In genomic region chr13:113453962-113454361, GRCh38 we compare ENCODE assay signal across 19 cellular contexts. TPM values are rescaled to one million over a fixed set of nuclear protein-coding genes. Genes with fewer than 3 reads are reported as not detected.
DNase-seq lines count a peak whose midpoint lies in the region; ATAC-seq and TF ChIP-seq lines count a peak whose summit lies in the region.
"Had no signal": no experiment of that assay in that cellular context is flagged by ENCODE, and none has a peak within 500 bp of the region (broad histone marks: within the 10 kb centered on the region; RNA-seq: fewer than 3 reads in every experiment).

No MANE protein-coding gene starts in this region.

- no peak for TF ChIP-seq EP300 in upper lobe of left lung (IDR thresholded peaks at IDR 0.05)

- CTCF ChIA-PET in activated naive CD4-positive, alpha-beta T cell treated with anti-CD3 and anti-CD28 coated beads for 36 hours (lab: Charles Lee): no interaction called here

- no peak overlapping the region for H3K27ac Mint-ChIP-seq in activated naive CD4-positive, alpha-beta T cell treated with anti-CD3 and anti-CD28 coated beads for 36 hours
- H3K27ac Mint-ChIP-seq: activated naive CD8-positive, alpha-beta T cell; B cell; naive thymus-derived CD8-positive, alpha-beta T cell; stimulated activated memory B cell treated with anti-CD40 and anti-IgM and Interleukin-4, amounts not matched to agents 10 μg/mL and 1 μg/mL and 100 μg/mL, for 72 hours; T-helper 1 cell treated with Interleukin-12 subunit alpha and Interleukin-12 subunit beta and Interleukin-4 antibody, amounts not matched to agents 30 μg/mL and 1 μg/mL, for 36 hours had no signal

- H3K9me3 ChIP-seq in right atrium auricular region (no peaks in the 10 kb centered on the region), upper lobe of left lung (no peaks in the 10 kb centered on the region), prostate gland (no peaks in the 10 kb centered on the region)
- H3K9me3 ChIP-seq: Peyer's patch had no signal

- no peak for ATAC-seq in Right ventricle myocardium superior (ENCODE audit: poor library complexity)
- ATAC-seq in upper lobe of left lung (ENCODE audit: low FRiP score in 2 of 2): no peak
- no peak for ATAC-seq in HG03432 (IDR thresholded peaks at IDR 0.05; ENCODE audit: unreplicated experiment)
- ATAC-seq: left lobe of liver; naive thymus-derived CD8-positive, alpha-beta T cell; stimulated activated memory B cell treated with anti-CD40 and anti-IgM and Interleukin-4, amounts not matched to agents 10 μg/mL and 1 μg/mL and 100 μg/mL, for 72 hours had no signal

- H3K36me3 Mint-ChIP-seq in activated naive CD4-positive, alpha-beta T cell treated with anti-CD3 and anti-CD28 coated beads for 36 hours (ENCODE audit: low read depth): peaks cover 6% of the 10 kb centered on the region
- H3K36me3 Mint-ChIP-seq: activated naive CD8-positive, alpha-beta T cell had no signal

- TF ChIP-seq CTCF in right atrium auricular region (IDR thresholded peaks at IDR 0.05) (no peak), upper lobe of left lung (IDR thresholded peaks at IDR 0.05) (no peak), prostate gland (IDR thresholded peaks at IDR 0.05) (no peak)

- no peak for TF ChIP-seq POLR2A in upper lobe of left lung (IDR thresholded peaks at IDR 0.05)
- no peak for TF ChIP-seq POLR2A in prostate gland (IDR thresholded peaks at IDR 0.05)

- intact Hi-C loops in Right ventricle myocardium superior (cut with DNase I): no loop called here
- intact Hi-C loops in prostate gland (cut with DNase I): loop anchor here (5.0 kb wide), 1 partner anchor 62 kb away; no protein-coding TSS in a partner anchor
- intact Hi-C loops in activated naive CD4-positive, alpha-beta T cell treated with anti-CD3 and anti-CD28 coated beads for 36 hours (cut with micrococcal nuclease): no loop called here

- no peaks in the 10 kb centered on the region for H3K9me3 Mint-ChIP-seq in activated naive CD4-positive, alpha-beta T cell treated with anti-CD3 and anti-CD28 coated beads for 36 hours
- H3K9me3 Mint-ChIP-seq: naive thymus-derived CD8-positive, alpha-beta T cell; stimulated activated memory B cell treated with anti-CD40 and anti-IgM and Interleukin-4, amounts not matched to agents 10 μg/mL and 1 μg/mL and 100 μg/mL, for 72 hours; T-helper 1 cell treated with Interleukin-12 subunit alpha and Interleukin-12 subunit beta and Interleukin-4 antibody, amounts not matched to agents 30 μg/mL and 1 μg/mL, for 36 hours had no signal

- DNase-seq in right atrium auricular region (ENCODE audit: low spot score): no peak
- DNase-seq in Right ventricle myocardium superior: no peak
- peak; percentile 73 for DNase-seq in amniotic epithelial cell (ENCODE audit: low read depth)
- DNase-seq in left kidney (ENCODE audit: low read depth, low spot score): peak; percentile 40
- DNase-seq in upper lobe of left lung: no peak
- DNase-seq in prostate gland (ENCODE audit: low spot score): no peak
- DNase-seq in activated naive CD4-positive, alpha-beta T cell treated with anti-CD3 and anti-CD28 coated beads for 36 hours: no peak
- DNase-seq: DND-41; naive thymus-derived CD8-positive, alpha-beta T cell; NCI-H1694 treated with DMSO at 0.1 percent for 48 hours; NCI-H526; Peyer's patch had no signal

- H3K4me1 Mint-ChIP-seq in activated naive CD4-positive, alpha-beta T cell treated with anti-CD3 and anti-CD28 coated beads for 36 hours (ENCODE audit: low read depth): no peaks in the 10 kb centered on the region

- H3K4me1 ChIP-seq in right atrium auricular region (peaks cover 0 to 39% of the 10 kb centered on the region in 2 donors), upper lobe of left lung (peaks cover 3 to 8% (median 6%) of the 10 kb centered on the region in 4 donors), prostate gland (replicated peaks) (no peaks in the 10 kb centered on the region)
- H3K4me1 ChIP-seq: Peyer's patch had no signal

- H3K27me3 Mint-ChIP-seq in activated naive CD4-positive, alpha-beta T cell treated with anti-CD3 and anti-CD28 coated beads for 36 hours (ENCODE audit: low read depth): no peaks in the 10 kb centered on the region
- H3K27me3 Mint-ChIP-seq: activated naive CD8-positive, alpha-beta T cell; B cell; naive thymus-derived CD8-positive, alpha-beta T cell; stimulated activated memory B cell treated with anti-CD40 and anti-IgM and Interleukin-4, amounts not matched to agents 10 μg/mL and 1 μg/mL and 100 μg/mL, for 72 hours had no signal

- H3K27ac ChIP-seq in right atrium auricular region (peak overlapping the region; percentile 85 to 94), upper lobe of left lung (no peak overlapping the region), prostate gland (no peak overlapping the region)
- H3K27ac ChIP-seq: hepatocyte, Peyer's patch had no signal

- H3K27me3 ChIP-seq in right atrium auricular region: no peaks in the 10 kb centered on the region
- H3K27me3 ChIP-seq in upper lobe of left lung: no peaks in the 10 kb centered on the region
- H3K27me3 ChIP-seq in prostate gland (replicated peaks; ENCODE audit: insufficient read depth): no peaks in the 10 kb centered on the region
- H3K27me3 ChIP-seq: hepatocyte, Peyer's patch had no signal

- H3K4me3 ChIP-seq in right atrium auricular region (no peak overlapping the region), upper lobe of left lung (no peak overlapping the region), prostate gland (no peak overlapping the region)
- H3K4me3 ChIP-seq: hepatocyte, Peyer's patch had no signal

- H3K4me3 Mint-ChIP-seq in activated naive CD4-positive, alpha-beta T cell treated with anti-CD3 and anti-CD28 coated beads for 36 hours: no peak overlapping the region
- H3K4me3 Mint-ChIP-seq: activated naive CD8-positive, alpha-beta T cell; B cell; naive thymus-derived CD8-positive, alpha-beta T cell; stimulated activated memory B cell treated with anti-CD40 and anti-IgM and Interleukin-4, amounts not matched to agents 10 μg/mL and 1 μg/mL and 100 μg/mL, for 72 hours; T-helper 1 cell treated with Interleukin-12 subunit alpha and Interleukin-12 subunit beta and Interleukin-4 antibody, amounts not matched to agents 30 μg/mL and 1 μg/mL, for 36 hours had no signal

- 91 to 92% methylated on average over 11 of the region's 11 CpGs for WGBS in upper lobe of left lung, 2 donors
- WGBS in prostate gland: 85% methylated on average over 11 of the region's 11 CpGs

- H3K36me3 ChIP-seq in right atrium auricular region (peaks cover 13% of the 10 kb centered on the region), upper lobe of left lung (peaks cover 3 to 51% (median 36%) of the 10 kb centered on the region in 4 donors), prostate gland (peaks cover 0 to 3% of the 10 kb centered on the region in 2 donors)

RNA-seq across cellular contexts. Expression of gene ADPRHL1, which starts 0.7 kb away (rescaled TPM):
- 100 to 1,000 TPM; 222 to 329 TPM for total RNA-seq in right atrium auricular region
- 506 TPM for total RNA-seq in Right ventricle myocardium superior
- 1 to 10 TPM in 5 of 6 donors, under 1 TPM in 1; 0.59 to 6.3 (median 2.8) TPM for total RNA-seq in upper lobe of left lung
- 1 to 10 TPM; 3.7 to 3.9 TPM for total RNA-seq in prostate gland
- total RNA-seq in activated naive CD4-positive, alpha-beta T cell treated with anti-CD3 and anti-CD28 coated beads for 36 hours: under 1 TPM; 0.10 to 0.57 TPM

RNA-seq across cellular contexts. Expression of gene DCUN1D2, which starts 36.5 kb away (rescaled TPM):
- total RNA-seq in right atrium auricular region: 10 to 100 TPM; 45.3 to 65.5 TPM
- 196 TPM for total RNA-seq in Right ventricle myocardium superior
- total RNA-seq in upper lobe of left lung: 10 to 100 TPM; 10.1 to 53.4 (median 26.5) TPM
- total RNA-seq in prostate gland: 10 to 100 TPM; 11.0 to 48.0 TPM
- 10 to 100 TPM; 14.3 to 14.7 TPM for total RNA-seq in activated naive CD4-positive, alpha-beta T cell treated with anti-CD3 and anti-CD28 coated beads for 36 hours

Comparison
In these comparisons a context has a peak if more than half of its experiments do, and no peak if none do; other contexts are left out.
1. DNase-seq: peak in amniotic epithelial cell (single experiment) and left kidney (single experiment); none in right atrium auricular region (single experiment), Right ventricle myocardium superior (single experiment), upper lobe of left lung (0 of 2), prostate gland (single experiment) and activated naive CD4-positive, alpha-beta T cell treated with anti-CD3 and anti-CD28 coated beads for 36 hours (single experiment).
2. H3K27ac ChIP-seq: peak in right atrium auricular region (2 of 2); none in upper lobe of left lung (0 of 4) and prostate gland (0 of 2).
3. RNA of gene ADPRHL1, which starts 0.7 kb away (total RNA-seq): 506 TPM in Right ventricle myocardium superior (single experiment) and 222 to 329 TPM in right atrium auricular region; 3.7 to 3.9 TPM in prostate gland, 0.59 to 6.3 TPM in upper lobe of left lung and 0.10 to 0.57 TPM in activated naive CD4-positive, alpha-beta T cell treated with anti-CD3 and anti-CD28 coated beads for 36 hours; every median in the first group is over 10 times any median in the second.